ENCODE assay signal across 1 cellular context in genomic region chr1:101026394-101026788, GRCh38.
TF ChIP-seq lines count a peak whose summit lies in the region.

No MANE protein-coding gene starts in this region.

TF ChIP-seq in H1, 55 proteins besides CTCF, POLR2A, EP300 and RAD21:
- TF ChIP-seq ASH2L (IDR thresholded peaks at IDR 0.05; ENCODE audit: low read length) (no peak), CREB1 (IDR thresholded peaks at IDR 0.05) (no peak), HDAC2 (IDR thresholded peaks at IDR 0.05; ENCODE audit: borderline replicate concordance in 1 of 2, low read depth in 2 of 2, low read length in 2 of 2) (no peak), TCF12 (IDR thresholded peaks at IDR 0.05; ENCODE audit: low read depth, low read length) (no peak), EGR1 (IDR thresholded peaks at IDR 0.05; ENCODE audit: borderline replicate concordance, low read depth, low read length) (no peak), E2F6 (IDR thresholded peaks at IDR 0.05) (no peak), SIN3A (conservative IDR thresholded peaks at IDR 0.05 in 1 of 2, IDR thresholded peaks at IDR 0.05 in 1 of 2; ENCODE audit: low read depth in 1 of 2, low read length in 2 of 2) (no peak), ZNF274 (IDR thresholded peaks at IDR 0.05; ENCODE audit: borderline replicate concordance, extremely low read depth, low read length) (no peak), RNF2 (IDR thresholded peaks at IDR 0.05; ENCODE audit: borderline replicate concordance, low read depth, low read length, missing control alignments, poor library complexity, severe bottlenecking) (no peak), ATF2 (IDR thresholded peaks at IDR 0.05; ENCODE audit: low read length) (no peak), SUZ12 (IDR thresholded peaks at IDR 0.05; ENCODE audit: low read length) (no peak), BACH1 (IDR thresholded peaks at IDR 0.05; ENCODE audit: low read length) (no peak), POU5F1 (IDR thresholded peaks at IDR 0.05; ENCODE audit: low read depth, low read length) (no peak), ATF3 (IDR thresholded peaks at IDR 0.05; ENCODE audit: insufficient read depth, low read depth, low read length) (no peak), CHD7 (IDR thresholded peaks at IDR 0.05; ENCODE audit: insufficient replicate concordance, low read length) (no peak), SIRT6 (IDR thresholded peaks at IDR 0.05; ENCODE audit: low read length) (no peak)
TF ChIP-seq in H1: peak in this region for 0.
